13 cellular contexts compared by ENCODE assay signal in genomic region chr4:105186701-105187158, GRCh38. TPM values are rescaled to one million over a fixed set of nuclear protein-coding genes. Genes with fewer than 3 reads are reported as not detected.
DNase-seq lines count a peak whose midpoint lies in the region; ATAC-seq lines count a peak whose summit lies in the region.
"Had no signal": no experiment of that assay in that cellular context is flagged by ENCODE, and none has a peak within 500 bp of the region (broad histone marks: within the 10 kb centered on the region; RNA-seq: fewer than 3 reads in every experiment).

No MANE protein-coding gene starts in this region.

- H3K27ac Mint-ChIP-seq in stimulated activated naive B cell treated with anti-CD40 and anti-IgM and Interleukin-4, amounts not matched to agents 10 μg/mL and 1 μg/mL and 100 μg/mL, for 72 hours = no peak overlapping the region
- H3K27ac Mint-ChIP-seq: naive thymus-derived CD8-positive, alpha-beta T cell had no signal

- H3K36me3 Mint-ChIP-seq in stimulated activated naive B cell treated with anti-CD40 and anti-IgM and Interleukin-4, amounts not matched to agents 10 μg/mL and 1 μg/mL and 100 μg/mL, for 72 hours = peaks cover 10 to 33% of the 10 kb centered on the region in 2 donors

- H3K27me3 Mint-ChIP-seq in stimulated activated naive B cell treated with anti-CD40 and anti-IgM and Interleukin-4, amounts not matched to agents 10 μg/mL and 1 μg/mL and 100 μg/mL, for 72 hours = no peaks in the 10 kb centered on the region
- H3K27me3 Mint-ChIP-seq: naive thymus-derived CD8-positive, alpha-beta T cell had no signal

- peaks cover 0 to 2% of the 10 kb centered on the region in 2 donors for H3K9me3 Mint-ChIP-seq in stimulated activated naive B cell treated with anti-CD40 and anti-IgM and Interleukin-4, amounts not matched to agents 10 μg/mL and 1 μg/mL and 100 μg/mL, for 72 hours
- H3K9me3 Mint-ChIP-seq: naive thymus-derived CD8-positive, alpha-beta T cell had no signal

- peaks cover 33 to 63% of the 10 kb centered on the region in 2 donors for H3K4me1 Mint-ChIP-seq in stimulated activated naive B cell treated with anti-CD40 and anti-IgM and Interleukin-4, amounts not matched to agents 10 μg/mL and 1 μg/mL and 100 μg/mL, for 72 hours

- H3K4me3 Mint-ChIP-seq in stimulated activated naive B cell treated with anti-CD40 and anti-IgM and Interleukin-4, amounts not matched to agents 10 μg/mL and 1 μg/mL and 100 μg/mL, for 72 hours = no peak overlapping the region
- H3K4me3 Mint-ChIP-seq: naive thymus-derived CD8-positive, alpha-beta T cell had no signal

- peak; percentile 46 for ATAC-seq in left lobe of liver
- ATAC-seq in HG03439 (IDR thresholded peaks at IDR 0.05; ENCODE audit: unreplicated experiment) = no peak
- ATAC-seq in stimulated activated naive B cell treated with anti-CD40 and anti-IgM and Interleukin-4, amounts not matched to agents 10 μg/mL and 1 μg/mL and 100 μg/mL, for 72 hours (replicated peaks) = no peak
- ATAC-seq: naive thymus-derived CD8-positive, alpha-beta T cell had no signal

- peak; percentile 64 for DNase-seq in Daoy (ENCODE audit: low read depth)
- peak; percentile 34 to 46 for DNase-seq in NCI-H446 (lab: John Stamatoyannopoulos, UW)
- DNase-seq in dermis blood vessel endothelial cell = peak; percentile 59
- DNase-seq in left lobe of liver (ENCODE audit: low spot score) = no peak
- DNase-seq in GM19240 (ENCODE audit: insufficient read length, low spot score) = no peak
- DNase-seq in stimulated activated naive B cell treated with anti-CD40 and anti-IgM and Interleukin-4, amounts not matched to agents 10 μg/mL and 1 μg/mL and 100 μg/mL, for 72 hours = no peak
- DNase-seq: activated CD4-positive, alpha-beta T cell treated with anti-CD3 and anti-CD28 coated beads, Interleukin-2, amount 50 U/mL, for 1 hour; activated effector memory CD4-positive, alpha-beta T cell treated with anti-CD3 and anti-CD28 coated beads, Interleukin-2, amount 50 U/mL, for 16 hours; kidney; naive thymus-derived CD8-positive, alpha-beta T cell; NCI-H2107; T-helper 1 cell had no signal

RNA-seq across cellular contexts. Expression of gene TET2, which starts 40.1 kb away (rescaled TPM):
- total RNA-seq in Daoy (2014; rRNA removed; shearing (Covaris generic)) = 2.9 and 3.2 TPM in 2 replicates
- total RNA-seq in dermis blood vessel endothelial cell (9.9 and 10.4 TPM in 2 replicates), left lobe of liver (6.3 TPM)

Comparison
In these comparisons a context has a peak if more than half of its experiments do, and no peak if none do; other contexts are left out.
1. DNase-seq: peak in Daoy (single experiment), NCI-H446 (2 of 2) and dermis blood vessel endothelial cell (single experiment); none in left lobe of liver (single experiment), GM19240 (single experiment) and stimulated activated naive B cell treated with anti-CD40 and anti-IgM and Interleukin-4, amounts not matched to agents 10 μg/mL and 1 μg/mL and 100 μg/mL, for 72 hours (single experiment).